ENCODE assay signal across 19 cellular contexts in the genomic region with DNA sequence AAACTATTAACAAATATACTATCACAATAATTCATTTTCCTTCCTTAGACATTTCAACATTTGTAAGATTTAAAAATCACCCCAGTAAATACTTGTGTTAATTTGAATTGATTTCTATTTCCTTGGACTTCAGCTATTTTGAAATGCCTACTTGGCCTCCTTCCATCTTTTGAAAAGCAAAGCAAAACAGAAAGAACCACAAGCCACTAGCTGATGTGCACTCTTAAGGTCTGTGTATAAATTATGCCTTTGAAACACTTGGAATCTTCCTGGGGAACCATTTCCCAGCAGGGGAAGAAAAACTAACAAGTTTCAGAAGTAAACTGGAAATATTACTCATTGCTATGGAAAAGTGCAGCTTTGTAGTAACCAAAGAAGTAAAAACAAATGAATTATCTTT.
DNase-seq lines count a peak whose midpoint lies in the region; ATAC-seq and TF ChIP-seq lines count a peak whose summit lies in the region.
"Had no signal": no experiment of that assay in that cellular context is flagged by ENCODE, and none has a peak within 500 bp of the region (broad histone marks: within the 10 kb centered on the region; RNA-seq: fewer than 3 reads in every experiment).

No MANE protein-coding gene starts in this region.

- no peak overlapping the region for H4K12ac ChIP-seq in trophoblast cell (ENCODE audit: low read depth, low read length)

- no peak overlapping the region for H3K4me3 Mint-ChIP-seq in activated T-cell treated with anti-CD3 and anti-CD28 coated beads, Interleukin-2, amount 50 U/mL, for 4 hours
- H3K4me3 Mint-ChIP-seq: activated naive CD8-positive, alpha-beta T cell treated with anti-CD3 and anti-CD28 coated beads, Interleukin-2, amount 50 U/mL, for 24 hours; activated T-helper 17 cell treated with anti-CD3 and anti-CD28 coated beads, Interleukin-2, amount 50 U/mL, for 72 hours had no signal

- no peaks in the 10 kb centered on the region for H3K4me1 Mint-ChIP-seq in activated T-cell treated with anti-CD3 and anti-CD28 coated beads, Interleukin-2, amount 50 U/mL, for 4 hours (ENCODE audit: low read depth)
- H3K4me1 Mint-ChIP-seq: activated naive CD8-positive, alpha-beta T cell treated with anti-CD3 and anti-CD28 coated beads, Interleukin-2, amount 50 U/mL, for 24 hours; activated T-helper 17 cell treated with anti-CD3 and anti-CD28 coated beads, Interleukin-2, amount 50 U/mL, for 72 hours had no signal

- no peak overlapping the region for H2BK5ac ChIP-seq in trophoblast cell (ENCODE audit: low read depth, low read length, poor library complexity)

- H3K27me3 Mint-ChIP-seq in activated T-cell treated with anti-CD3 and anti-CD28 coated beads, Interleukin-2, amount 50 U/mL, for 4 hours (ENCODE audit: low read depth): no peaks in the 10 kb centered on the region
- H3K27me3 Mint-ChIP-seq: activated naive CD8-positive, alpha-beta T cell treated with anti-CD3 and anti-CD28 coated beads, Interleukin-2, amount 50 U/mL, for 24 hours; activated T-helper 17 cell treated with anti-CD3 and anti-CD28 coated beads, Interleukin-2, amount 50 U/mL, for 72 hours had no signal

- H3K36me3 ChIP-seq in trophoblast cell (ENCODE audit: control insufficient read depth in 1 of 2, insufficient read depth in 2 of 2, low read length in 2 of 2): no peaks in the 10 kb centered on the region
- H3K36me3 ChIP-seq: gastroesophageal sphincter had no signal

- no peak overlapping the region for H3K14ac ChIP-seq in trophoblast cell (ENCODE audit: low read length)

- no peak overlapping the region for H2BK120ac ChIP-seq in trophoblast cell (ENCODE audit: insufficient read depth, low read length, poor library complexity)

- H4K91ac ChIP-seq in trophoblast cell (ENCODE audit: low read depth, low read length): no peak overlapping the region

- no peak overlapping the region for H4K8ac ChIP-seq in trophoblast cell (ENCODE audit: low read depth, low read length)

- no peak overlapping the region for H3K18ac ChIP-seq in trophoblast cell (ENCODE audit: low read length)

- no peak overlapping the region for H3K4me3 ChIP-seq in astrocyte of the cerebellum (ENCODE audit: low read depth, low read length)
- H3K4me3 ChIP-seq in foreskin fibroblast (ENCODE audit: low read depth in 1 of 2, low read length in 2 of 2): no peak overlapping the region
- H3K4me3 ChIP-seq in trophoblast cell (ENCODE audit: low read depth, low read length): no peak overlapping the region
- H3K4me3 ChIP-seq: gastroesophageal sphincter, SK-N-MC had no signal

- H3K9ac ChIP-seq in trophoblast cell (ENCODE audit: low read length): no peak overlapping the region

- no peaks in the 10 kb centered on the region for H3K9me3 Mint-ChIP-seq in activated T-cell treated with anti-CD3 and anti-CD28 coated beads, Interleukin-2, amount 50 U/mL, for 4 hours
- H3K9me3 Mint-ChIP-seq: activated naive CD8-positive, alpha-beta T cell treated with anti-CD3 and anti-CD28 coated beads, Interleukin-2, amount 50 U/mL, for 24 hours; activated T-helper 17 cell treated with anti-CD3 and anti-CD28 coated beads, Interleukin-2, amount 50 U/mL, for 72 hours had no signal

- H3K4me1 ChIP-seq in trophoblast cell (ENCODE audit: control insufficient read depth in 1 of 2, insufficient read depth in 2 of 2, low read length in 2 of 2): no peaks in the 10 kb centered on the region
- H3K4me1 ChIP-seq: gastroesophageal sphincter had no signal

- no peak overlapping the region for H3K4me2 ChIP-seq in trophoblast cell (ENCODE audit: low read length)

- TF ChIP-seq CTCF in astrocyte of the cerebellum (IDR thresholded peaks at IDR 0.05; ENCODE audit: low read depth, low read length, missing control alignments) (no peak), foreskin fibroblast (IDR thresholded peaks at IDR 0.05; ENCODE audit: low read depth, low read length) (no peak)

- ATAC-seq in sciatic nerve: peak; percentile 55
- no peak for ATAC-seq in activated T-cell treated with anti-CD3 and anti-CD28 coated beads, Interleukin-2, amount 50 U/mL, for 4 hours
- ATAC-seq: activated CD4-positive, CD25-positive, alpha-beta regulatory T cell treated with anti-CD3 and anti-CD28 coated beads, Interleukin-2, amount 50 U/mL, for 24 hours; activated naive CD8-positive, alpha-beta T cell treated with anti-CD3 and anti-CD28 coated beads, Interleukin-2, amount 50 U/mL, for 24 hours; activated T-helper 17 cell treated with anti-CD3 and anti-CD28 coated beads, Interleukin-2, amount 50 U/mL, for 72 hours; gastroesophageal sphincter; left ventricle myocardium superior had no signal

- H3K79me2 ChIP-seq in trophoblast cell (ENCODE audit: control insufficient read depth, insufficient read depth, low read length, poor library complexity): no peaks in the 10 kb centered on the region

- H3K9me3 ChIP-seq in trophoblast cell (ENCODE audit: insufficient read depth, low read depth, low read length): no peaks in the 10 kb centered on the region
- H3K9me3 ChIP-seq: gastroesophageal sphincter had no signal

- no peak overlapping the region for H2BK12ac ChIP-seq in trophoblast cell (ENCODE audit: low read length)

- no peaks in the 10 kb centered on the region for H3K79me1 ChIP-seq in trophoblast cell (ENCODE audit: low read length)

- H3K4ac ChIP-seq in trophoblast cell (ENCODE audit: low read depth, low read length): no peak overlapping the region

- no peak overlapping the region for H2AK5ac ChIP-seq in trophoblast cell (ENCODE audit: low read length)

- DNase-seq in Daoy (ENCODE audit: low read depth) (peak; percentile 14), astrocyte of the cerebellum (ENCODE audit: low read depth) (peak; percentile 83), foreskin fibroblast (peak; percentile 17 to 58), sciatic nerve (ENCODE audit: low spot score) (no peak), NCI-H2029 (lab: John Stamatoyannopoulos, UW) (no peak), midbrain (lab: John Stamatoyannopoulos, UW) (no peak), trophoblast cell (no peak)
- no peak for DNase-seq in activated T-cell treated with anti-CD3 and anti-CD28 coated beads, Interleukin-2, amount 50 U/mL, for 4 hours
- DNase-seq: activated naive CD8-positive, alpha-beta T cell treated with anti-CD3 and anti-CD28 coated beads, Interleukin-2, amount 50 U/mL, for 24 hours; C1 segment of cervical spinal cord; GF-D8; left ventricle myocardium superior; NCI-H1105; NCI-H2171 treated with DMSO at 0.1 percent for 48 hours; stimulated activated CD4-positive, alpha-beta T cell treated with anti-CD3 and anti-CD28 coated beads, Interleukin-4, amount 100 ng/mL, for 1 hour had no signal

- no peaks in the 10 kb centered on the region for H3K36me3 Mint-ChIP-seq in activated T-cell treated with anti-CD3 and anti-CD28 coated beads, Interleukin-2, amount 50 U/mL, for 4 hours (ENCODE audit: insufficient read depth)

- H3K27ac ChIP-seq in trophoblast cell (ENCODE audit: low read depth, low read length): no peak overlapping the region
- H3K27ac ChIP-seq: gastroesophageal sphincter, SK-N-MC had no signal

- H3K27me3 ChIP-seq in trophoblast cell (ENCODE audit: insufficient read depth, low read length): no peaks in the 10 kb centered on the region
- H3K27me3 ChIP-seq: gastroesophageal sphincter had no signal

- in situ Hi-C loops in astrocyte of the cerebellum (cut with HindIII; ENCODE audit: low sequenced_read_pairs): no loop called here

- H3K23ac ChIP-seq in trophoblast cell (ENCODE audit: low read length): no peak overlapping the region

- no peak overlapping the region for H2AFZ ChIP-seq in trophoblast cell (ENCODE audit: insufficient read depth, low read length, poor library complexity)

- intact Hi-C loops in sciatic nerve (cut with DNase I): no loop called here

Comparison
In these comparisons a context has a peak if more than half of its experiments do, and no peak if none do; other contexts are left out.
1. DNase-seq: peak in Daoy (single experiment), astrocyte of the cerebellum (single experiment) and foreskin fibroblast (2 of 2); none in sciatic nerve (single experiment), NCI-H2029 (single experiment), midbrain (single experiment), activated T-cell treated with anti-CD3 and anti-CD28 coated beads, Interleukin-2, amount 50 U/mL, for 4 hours (single experiment) and trophoblast cell (0 of 2).